ENCODE assay signal across 24 cellular contexts in genomic region chr3:54857343-54857742, GRCh38.
A peak's percentile ranks its signal among the peaks of the same experiment; 100 is the strongest.
DNase-seq lines count a peak whose midpoint lies in the region; ATAC-seq and TF ChIP-seq lines count a peak whose summit lies in the region.
"Had no signal": no experiment of that assay in that cellular context is flagged by ENCODE, and none has a peak within 500 bp of the region (broad histone marks: within the 10 kb centered on the region; RNA-seq: fewer than 3 reads in every experiment).

No MANE protein-coding gene starts in this region.

- no peaks in the 10 kb centered on the region for H3F3A ChIP-seq in SK-N-SH (replicated peaks; ENCODE audit: insufficient read depth)

- H3K4me3 ChIP-seq in SK-N-SH (ENCODE audit: low read depth in 2 of 2, low read length in 1 of 2): no peak overlapping the region
- H3K4me3 ChIP-seq in thyroid gland (replicated peaks in 1 of 3): no peak overlapping the region
- H3K4me3 ChIP-seq: cardiac muscle cell, HAP-1, sigmoid colon, testis had no signal

- H2AFZ ChIP-seq in SK-N-SH (ENCODE audit: low read depth): no peak overlapping the region

- H3K9me2 ChIP-seq in SK-N-SH: no peaks in the 10 kb centered on the region

- WGBS in SK-N-SH (ENCODE audit: low lambda C conversion rate): 23% methylated on average over 3 of the region's 3 CpGs
- WGBS in thyroid gland, 2 donors: 51 to 66% methylated on average over 3 of the region's 3 CpGs

- no peak overlapping the region for H3K27ac Mint-ChIP-seq in activated T-cell treated with anti-CD3 and anti-CD28 coated beads, Interleukin-2, amount 50 U/mL, for 24 hours
- H3K27ac Mint-ChIP-seq: activated CD4-positive, alpha-beta T cell treated with anti-CD3 and anti-CD28 coated beads, Interleukin-2, amount 10 ng/mL, durations not matched to agents 24 days and 14 days; CD8-positive, alpha-beta T cell; dendritic cell treated with granulocyte-macrophage colony-stimulating factor and Interleukin-4, amounts not matched to agents 40 ng/mL and 50 ng/mL, for 4 days; naive B cell; stimulated activated effector memory CD8-positive, alpha-beta T cell treated with anti-CD3 and anti-CD28 coated beads, Interleukin-12 subunit alpha, Interleukin-12 subunit beta, amount 100 ng/mL, for 72 hours; T-cell had no signal

- H3K27ac ChIP-seq in SK-N-SH (ENCODE audit: low read depth in 2 of 2, low read length in 1 of 2) (no peak overlapping the region; a peak in 1 of 4 replicates), thyroid gland (no peak overlapping the region)
- H3K27ac ChIP-seq: cardiac muscle cell, sigmoid colon, testis had no signal

- ATAC-seq in esophagus mucosa (peak; percentile 76), GM21723 (IDR thresholded peaks at IDR 0.05; ENCODE audit: unreplicated experiment) (no peak)
- ATAC-seq: CD8-positive, alpha-beta T cell; stimulated activated effector memory CD8-positive, alpha-beta T cell treated with anti-CD3 and anti-CD28 coated beads, Interleukin-12 subunit alpha, Interleukin-12 subunit beta, amount 100 ng/mL, for 72 hours; T-cell had no signal

- no peak for TF ChIP-seq POLR2A in thyroid gland (IDR thresholded peaks at IDR 0.05)

- intact Hi-C loops in thyroid gland (cut with DNase I): loop anchor here (10.0 kb wide), 2 partner anchors 327 to 1397 kb away; no protein-coding TSS in a partner anchor

- TF ChIP-seq EP300 in SK-N-SH (IDR thresholded peaks at IDR 0.05; ENCODE audit: borderline replicate concordance in 1 of 2, low read depth in 1 of 2, low read length in 1 of 2): no peak; a peak in 1 of 4 replicates

- POLR2A ChIA-PET in SK-N-SH (lab: Yijun Ruan, JAX): no interaction called here

- H3K27me3 ChIP-seq in SK-N-SH (ENCODE audit: insufficient read depth): no peaks in the 10 kb centered on the region
- H3K27me3 ChIP-seq in thyroid gland: no peaks in the 10 kb centered on the region
- H3K27me3 ChIP-seq: cardiac muscle cell, sigmoid colon, testis had no signal

- H3K9me3 Mint-ChIP-seq in activated T-cell treated with anti-CD3 and anti-CD28 coated beads, Interleukin-2, amount 50 U/mL, for 24 hours: no peaks in the 10 kb centered on the region
- H3K9me3 Mint-ChIP-seq: activated CD4-positive, alpha-beta T cell treated with anti-CD3 and anti-CD28 coated beads, Interleukin-2, amount 10 ng/mL, durations not matched to agents 24 days and 14 days; CD8-positive, alpha-beta T cell; dendritic cell treated with granulocyte-macrophage colony-stimulating factor and Interleukin-4, amounts not matched to agents 40 ng/mL and 50 ng/mL, for 4 days; stimulated activated effector memory CD8-positive, alpha-beta T cell treated with anti-CD3 and anti-CD28 coated beads, Interleukin-12 subunit alpha, Interleukin-12 subunit beta, amount 100 ng/mL, for 72 hours; T-cell had no signal

- H3K9ac ChIP-seq in SK-N-SH: no peak overlapping the region

- H4K20me1 ChIP-seq in SK-N-SH (ENCODE audit: insufficient read depth): no peaks in the 10 kb centered on the region

- H3K36me3 ChIP-seq in SK-N-SH (replicated peaks in 1 of 2; ENCODE audit: control insufficient read depth in 1 of 2, insufficient read depth in 2 of 2, low read length in 1 of 2) (no peaks in the 10 kb centered on the region), thyroid gland (no peaks in the 10 kb centered on the region)
- H3K36me3 ChIP-seq: cardiac muscle cell, HAP-1, sigmoid colon had no signal

- no peaks in the 10 kb centered on the region for H3K79me2 ChIP-seq in SK-N-SH (ENCODE audit: insufficient read depth)

- peaks cover 0 to 12% of the 10 kb centered on the region in 2 experiments; a peak in 1 of 4 replicates for H3K4me1 ChIP-seq in SK-N-SH (ENCODE audit: control insufficient read depth in 1 of 2, insufficient read depth in 2 of 2, low read depth in 1 of 2, low read length in 1 of 2)
- peaks cover 5 to 16% of the 10 kb centered on the region in 2 donors for H3K4me1 ChIP-seq in thyroid gland
- H3K4me1 ChIP-seq: HAP-1, testis had no signal

- H3K36me3 Mint-ChIP-seq in activated T-cell treated with anti-CD3 and anti-CD28 coated beads, Interleukin-2, amount 50 U/mL, for 24 hours (ENCODE audit: low read depth): no peaks in the 10 kb centered on the region
- H3K36me3 Mint-ChIP-seq: CD8-positive, alpha-beta T cell; naive B cell; stimulated activated effector memory CD8-positive, alpha-beta T cell treated with anti-CD3 and anti-CD28 coated beads, Interleukin-12 subunit alpha, Interleukin-12 subunit beta, amount 100 ng/mL, for 72 hours; T-cell had no signal

- no peak for TF ChIP-seq RAD21 in SK-N-SH (IDR thresholded peaks at IDR 0.05; ENCODE audit: low read length)

- H3K4me3 Mint-ChIP-seq in activated T-cell treated with anti-CD3 and anti-CD28 coated beads, Interleukin-2, amount 50 U/mL, for 24 hours: no peak overlapping the region
- H3K4me3 Mint-ChIP-seq: activated CD4-positive, alpha-beta T cell treated with anti-CD3 and anti-CD28 coated beads, Interleukin-2, amount 10 ng/mL, durations not matched to agents 24 days and 14 days; CD8-positive, alpha-beta T cell; dendritic cell treated with granulocyte-macrophage colony-stimulating factor and Interleukin-4, amounts not matched to agents 40 ng/mL and 50 ng/mL, for 4 days; naive B cell; stimulated activated effector memory CD8-positive, alpha-beta T cell treated with anti-CD3 and anti-CD28 coated beads, Interleukin-12 subunit alpha, Interleukin-12 subunit beta, amount 100 ng/mL, for 72 hours; T-cell had no signal

- no peak overlapping the region for H3K4me2 ChIP-seq in SK-N-SH

- peak; percentile 54 for DNase-seq in HT1080 (ENCODE audit: low read depth)
- DNase-seq in SK-N-SH: no peak
- peak; percentile 24 to 40 for DNase-seq in thyroid gland
- DNase-seq in activated T-cell treated with anti-CD3 and anti-CD28 coated beads, Interleukin-2, amount 50 U/mL, for 24 hours: no peak
- no peak for DNase-seq in activated CD8-positive, alpha-beta memory T cell treated with anti-CD3 and anti-CD28 coated beads for 24 hours
- DNase-seq: activated CD4-positive, alpha-beta T cell treated with anti-CD3 and anti-CD28 coated beads, Interleukin-2, amount 10 ng/mL, durations not matched to agents 24 days and 14 days; activated CD8-positive, alpha-beta memory T cell treated with anti-CD3 and anti-CD28 coated beads, Interleukin-2, amount 50 U/mL, for 4 hours; activated effector memory CD4-positive, alpha-beta T cell treated with Interleukin-2 at 50 U/mL for 16 hours; CD8-positive, alpha-beta T cell; foreskin melanocyte; islet precursor cell; naive B cell; NCI-H1436; NCI-H2171 treated with DMSO at 0.1 percent for 48 hours; SHP77; sigmoid colon; T-cell; testis had no signal

- H3K9me3 ChIP-seq in SK-N-SH (no peaks in the 10 kb centered on the region), thyroid gland (no peaks in the 10 kb centered on the region)
- H3K9me3 ChIP-seq: HAP-1, sigmoid colon, testis had no signal

- CTCF ChIA-PET in SK-N-SH (lab: Yijun Ruan, JAX): interaction anchor here (1.1 to 1.9 kb wide), 2 partner anchors 27 to 429 kb away, joined by 3 to 7 read pairs; no protein-coding TSS in a partner anchor

- TF ChIP-seq CTCF in SK-N-SH (IDR thresholded peaks at IDR 0.05) (no peak), thyroid gland (IDR thresholded peaks at IDR 0.05) (no peak)

- no peaks in the 10 kb centered on the region for H3K4me1 Mint-ChIP-seq in activated T-cell treated with anti-CD3 and anti-CD28 coated beads, Interleukin-2, amount 50 U/mL, for 24 hours (ENCODE audit: low read depth)
- H3K4me1 Mint-ChIP-seq: activated CD4-positive, alpha-beta T cell treated with anti-CD3 and anti-CD28 coated beads, Interleukin-2, amount 10 ng/mL, durations not matched to agents 24 days and 14 days; naive B cell; stimulated activated effector memory CD8-positive, alpha-beta T cell treated with anti-CD3 and anti-CD28 coated beads, Interleukin-12 subunit alpha, Interleukin-12 subunit beta, amount 100 ng/mL, for 72 hours; T-cell had no signal

- H3K27me3 Mint-ChIP-seq in activated T-cell treated with anti-CD3 and anti-CD28 coated beads, Interleukin-2, amount 50 U/mL, for 24 hours: peaks cover 10% of the 10 kb centered on the region
- H3K27me3 Mint-ChIP-seq: activated CD4-positive, alpha-beta T cell treated with anti-CD3 and anti-CD28 coated beads, Interleukin-2, amount 10 ng/mL, durations not matched to agents 24 days and 14 days had no signal

TF ChIP-seq in SK-N-SH, 30 proteins besides CTCF, POLR2A, EP300 and RAD21 (continues in another document):
- TF ChIP-seq NFIC (IDR thresholded peaks at IDR 0.05; ENCODE audit: borderline replicate concordance): peak; percentile 88
- TF ChIP-seq USF1 (IDR thresholded peaks at IDR 0.05; ENCODE audit: borderline replicate concordance, low read depth): no peak
- no peak for TF ChIP-seq ZBTB33 (IDR thresholded peaks at IDR 0.05; ENCODE audit: borderline replicate concordance, low read depth)
- no peak for TF ChIP-seq YY1 (IDR thresholded peaks at IDR 0.05; ENCODE audit: low read depth)
- no peak for TF ChIP-seq ELF1 (IDR thresholded peaks at IDR 0.05)
- peak; percentile 54 for TF ChIP-seq TCF12 (IDR thresholded peaks at IDR 0.05)
- no peak for TF ChIP-seq TAF1 (IDR thresholded peaks at IDR 0.05; ENCODE audit: borderline replicate concordance, low read depth, low read length)

Comparison
In these comparisons a context has a peak if more than half of its experiments do, and no peak if none do; other contexts are left out.
1. DNase-seq: peak in HT1080 (single experiment) and thyroid gland (2 of 2); none in SK-N-SH (single experiment), activated T-cell treated with anti-CD3 and anti-CD28 coated beads, Interleukin-2, amount 50 U/mL, for 24 hours (single experiment) and activated CD8-positive, alpha-beta memory T cell treated with anti-CD3 and anti-CD28 coated beads for 24 hours (single experiment).